16 cellular contexts compared by ENCODE assay signal in the genomic region with DNA sequence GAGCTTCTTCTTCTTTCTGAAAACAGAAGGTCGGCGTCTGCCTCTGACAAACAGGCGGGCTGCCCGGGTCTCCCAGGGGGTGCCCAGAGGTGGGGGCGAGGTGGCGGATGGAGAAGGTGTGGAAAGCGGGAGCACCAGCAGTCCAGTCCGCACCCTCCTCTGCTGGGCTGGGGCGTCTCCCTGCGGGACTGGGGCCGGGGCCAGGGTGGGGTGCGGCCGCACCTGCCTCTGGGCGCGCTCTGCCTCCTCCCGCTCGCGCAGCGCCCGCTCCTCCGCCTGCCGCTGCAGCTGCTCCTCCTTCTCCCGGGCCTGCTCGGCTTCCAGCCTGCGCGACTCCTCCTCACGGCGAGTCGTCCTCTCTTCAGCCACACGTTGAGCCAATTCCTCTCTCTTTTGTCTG.
DNase-seq lines count a peak whose midpoint lies in the region; ATAC-seq and TF ChIP-seq lines count a peak whose summit lies in the region.
"Had no signal": no experiment of that assay in that cellular context is flagged by ENCODE, and none has a peak within 500 bp of the region (broad histone marks: within the 10 kb centered on the region; RNA-seq: fewer than 3 reads in every experiment).

No MANE protein-coding gene starts in this region.

- DNase-seq in ELF-1 (ENCODE audit: low read depth, low spot score), result peak; percentile 34
- DNase-seq in H9, result no peak
- DNase-seq in neuronal stem cell (ENCODE audit: low spot score), result no peak
- no peak for DNase-seq in activated CD4-positive, alpha-beta T cell treated with anti-CD3 and anti-CD28 coated beads for 48 hours
- no peak for DNase-seq in NCI-H82 (lab: John Stamatoyannopoulos, UW)
- DNase-seq: 8988T; CD4-positive, alpha-beta memory T cell; DMS153; DMS79; GF-D8; GM23248 had no signal

- H3K79me1 ChIP-seq in H9 (ENCODE audit: insufficient read depth, low read depth, low read length, poor library complexity, severe bottlenecking) (no peaks in the 10 kb centered on the region), neuronal stem cell (ENCODE audit: low read depth, low read length) (no peaks in the 10 kb centered on the region)

- H3K4ac ChIP-seq in H9 (ENCODE audit: low read depth, low read length) (no peak overlapping the region), neuronal stem cell (ENCODE audit: low read length) (no peak overlapping the region)

- H3K56ac ChIP-seq in H9 (ENCODE audit: insufficient read length, low read depth, low read length), result no peak overlapping the region

- no peak overlapping the region for H4K5ac ChIP-seq in H9 (ENCODE audit: insufficient read length, low read depth, low read length)

- no peaks in the 10 kb centered on the region for H3K9me3 Mint-ChIP-seq in H9

- peaks cover 3% of the 10 kb centered on the region for H3K23me2 ChIP-seq in H9 (ENCODE audit: insufficient read length, low read depth, low read length, poor library complexity, severe bottlenecking)

- H4K91ac ChIP-seq in H9 (ENCODE audit: insufficient read length, low read depth, low read length) (no peak overlapping the region), neuronal stem cell (ENCODE audit: low read depth, low read length, poor library complexity) (no peak overlapping the region)

- H3K27ac ChIP-seq in H9 (ENCODE audit: insufficient read length, low read depth, low read length), result no peak overlapping the region
- H3K27ac ChIP-seq in cingulate gyrus (ENCODE audit: low read depth, low read length), result peak overlapping the region; percentile 57
- no peak overlapping the region for H3K27ac ChIP-seq in neuronal stem cell (replicated peaks; ENCODE audit: low read length)
- H3K27ac ChIP-seq: BLaER1, GM23248, HL-60 had no signal

- H3K27ac Mint-ChIP-seq in H9, result peak overlapping the region in 2 of 3 experiments; percentile 13 to 70; a peak in 3 of 7 replicates
- H3K27ac Mint-ChIP-seq: CD14-positive monocyte; CD4-positive, alpha-beta memory T cell had no signal

- H3K4me1 ChIP-seq in H9 (ENCODE audit: insufficient read depth, low read length) (no peaks in the 10 kb centered on the region), neuronal stem cell (ENCODE audit: control insufficient read depth in 2 of 2, insufficient read depth in 1 of 2, low read depth in 1 of 2, low read length in 2 of 2) (no peaks in the 10 kb centered on the region)

- H3K23ac ChIP-seq in H9 (ENCODE audit: insufficient read length, low read depth, low read length) (no peak overlapping the region), neuronal stem cell (ENCODE audit: low read depth, low read length, poor library complexity) (peak overlapping the region; percentile 70)

- no peak for ATAC-seq in GM18867 (IDR thresholded peaks at IDR 0.05; ENCODE audit: unreplicated experiment)

- H2BK120ac ChIP-seq in H9 (ENCODE audit: low read depth, low read length, poor library complexity, severe bottlenecking) (no peak overlapping the region), neuronal stem cell (ENCODE audit: low read depth, low read length) (no peak overlapping the region)

- WGBS in H9 (ENCODE audit: extremely low coverage, insufficient read length, low lambda C conversion rate), result no CpG with 5 or more reads among the region's 30 CpGs
- WGBS in neuronal stem cell (ENCODE audit: extremely low coverage in 2 of 2, insufficient read length in 2 of 2, insufficient replicate concordance in 1 of 2), 2 donors, result no CpG with 5 or more reads among the region's 30 CpGs

- no peak overlapping the region for H3K4me3 ChIP-seq in neuronal stem cell (ENCODE audit: low read length in 2 of 2)
- H3K4me3 ChIP-seq: BLaER1, GM23248 had no signal

- H3K4me3 Mint-ChIP-seq in H9, result no peak overlapping the region
- H3K4me3 Mint-ChIP-seq: CD14-positive monocyte; CD4-positive, alpha-beta memory T cell had no signal

- no peak overlapping the region for H3T11ph ChIP-seq in H9 (ENCODE audit: low read length)

- H3K27me3 ChIP-seq in H9 (ENCODE audit: insufficient read depth, low read length), result no peaks in the 10 kb centered on the region
- no peaks in the 10 kb centered on the region for H3K27me3 ChIP-seq in neuronal stem cell (ENCODE audit: control insufficient read depth in 3 of 3, insufficient read depth in 3 of 3, low read depth in 1 of 3, low read length in 3 of 3)
- H3K27me3 ChIP-seq: BLaER1 had no signal

- H4K8ac ChIP-seq in H9 (replicated peaks; ENCODE audit: insufficient read length, low read depth, low read length) (no peak overlapping the region), neuronal stem cell (ENCODE audit: low read depth, low read length) (no peak overlapping the region)

- H3K27me3 Mint-ChIP-seq in H9 (ENCODE audit: low read depth), result no peaks in the 10 kb centered on the region
- H3K27me3 Mint-ChIP-seq: CD4-positive, alpha-beta memory T cell had no signal

- H2AFZ ChIP-seq in H9 (ENCODE audit: low read length) (no peak overlapping the region), neuronal stem cell (ENCODE audit: low read length) (no peak overlapping the region)
- H2AFZ ChIP-seq: GM23248 had no signal

- H2BK12ac ChIP-seq in H9 (ENCODE audit: insufficient read length, low read depth, low read length) (no peak overlapping the region), neuronal stem cell (ENCODE audit: low read length) (no peak overlapping the region)

- no peak overlapping the region for H2BK5ac ChIP-seq in H9 (ENCODE audit: insufficient read length, low read length)
- no peak overlapping the region for H2BK5ac ChIP-seq in neuronal stem cell (ENCODE audit: low read length)

- H3K18ac ChIP-seq in H9 (ENCODE audit: insufficient read length, low read depth, low read length) (no peak overlapping the region), neuronal stem cell (ENCODE audit: low read length) (no peak overlapping the region)

- no peaks in the 10 kb centered on the region for H3K4me1 Mint-ChIP-seq in H9

- H3K14ac ChIP-seq in H9 (ENCODE audit: insufficient read depth, low read length) (no peak overlapping the region), neuronal stem cell (ENCODE audit: low read length) (no peak overlapping the region)

- H2BK15ac ChIP-seq in H9 (ENCODE audit: low read depth, low read length) (no peak overlapping the region), neuronal stem cell (ENCODE audit: low read length) (no peak overlapping the region)

- H4K20me1 ChIP-seq in H9 (ENCODE audit: control insufficient read depth, insufficient read depth, insufficient read length), result no peaks in the 10 kb centered on the region
- H4K20me1 ChIP-seq: BLaER1 had no signal

- H3K9me3 ChIP-seq in H9 (ENCODE audit: control insufficient read depth, low read depth, low read length) (no peaks in the 10 kb centered on the region), neuronal stem cell (replicated peaks in 1 of 2; ENCODE audit: control insufficient read depth in 2 of 2, insufficient read depth in 1 of 2, low read depth in 1 of 2, low read length in 2 of 2) (no peaks in the 10 kb centered on the region)
- H3K9me3 ChIP-seq: BLaER1 had no signal

- H3K36me3 ChIP-seq in neuronal stem cell (replicated peaks in 1 of 2; ENCODE audit: control insufficient read depth in 2 of 2, insufficient read depth in 2 of 2, low read length in 2 of 2), result peaks cover 0 to 3% of the 10 kb centered on the region in 2 donors
- H3K36me3 ChIP-seq: BLaER1 had no signal

- TF ChIP-seq CTCF in H9 (conservative IDR thresholded peaks at IDR 0.05), result no peak

- no peaks in the 10 kb centered on the region for H3K79me2 ChIP-seq in H9 (ENCODE audit: insufficient read depth, low read length)

- H3K36me3 Mint-ChIP-seq in H9 (ENCODE audit: insufficient read depth in 1 of 3, low read depth in 3 of 3), result peaks cover 22 to 59% (median 51%) of the 10 kb centered on the region in 3 experiments; a peak in 6 of 7 replicates
- H3K36me3 Mint-ChIP-seq: CD4-positive, alpha-beta memory T cell had no signal

- H2AK5ac ChIP-seq in H9 (ENCODE audit: insufficient read length, low read length), result no peak overlapping the region
- no peak overlapping the region for H2AK5ac ChIP-seq in neuronal stem cell (ENCODE audit: low read depth, low read length)

- no peak overlapping the region for H2BK20ac ChIP-seq in H9 (ENCODE audit: low read depth, low read length, poor library complexity, severe bottlenecking)

- H3K4me2 ChIP-seq in H9 (ENCODE audit: insufficient read depth, insufficient read length, low read length), result no peak overlapping the region
- H3K4me2 ChIP-seq in neuronal stem cell (ENCODE audit: insufficient read depth, low read length, poor library complexity, severe bottlenecking), result no peak overlapping the region
- H3K4me2 ChIP-seq: BLaER1 had no signal

- H3K9ac ChIP-seq in H9 (ENCODE audit: extremely low read depth, insufficient read length, low read length), result no peak overlapping the region
- no peak overlapping the region for H3K9ac ChIP-seq in neuronal stem cell (ENCODE audit: low read depth, low read length, poor library complexity)
- H3K9ac ChIP-seq: BLaER1, GM23248 had no signal
